Comparison of ENCODE assay signal across 26 cellular contexts in the genomic region with DNA sequence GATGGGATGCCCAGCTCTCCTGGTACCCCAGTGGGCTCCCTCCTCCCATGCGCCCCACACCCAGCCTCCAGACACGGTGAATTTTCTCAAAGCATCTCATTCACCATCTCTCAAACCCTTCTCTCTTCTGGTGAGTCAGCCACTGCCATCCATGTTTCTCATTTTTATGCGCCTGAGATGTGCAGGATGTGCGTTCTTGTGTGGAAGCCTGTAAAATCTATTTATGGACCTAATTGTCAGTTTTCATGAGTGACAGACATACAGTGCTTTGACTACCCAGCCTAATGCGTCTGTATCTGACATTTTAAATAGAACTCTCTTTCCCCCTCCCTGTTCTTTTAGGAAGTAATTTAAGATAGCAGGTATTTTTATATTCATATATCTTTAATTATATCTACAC.
"Had no signal": no experiment of that assay in that cellular context is flagged by ENCODE, and none has a peak within 500 bp of the region (broad histone marks: within the 10 kb centered on the region; RNA-seq: fewer than 3 reads in every experiment).

No MANE protein-coding gene starts in this region.

- H3K4me2 ChIP-seq: hepatocyte had no signal

- H3K4me3 ChIP-seq: colonic mucosa, esophagus squamous epithelium, gastrocnemius medialis, heart left ventricle, hepatocyte, left lung, lower lobe of right lung, mucosa of descending colon had no signal

- ATAC-seq: effector memory CD8-positive, alpha-beta T cell; esophagus mucosa; gastrocnemius medialis; heart left ventricle; left cardiac atrium; left lung; left ventricle myocardium superior; lower lobe of right lung; mucosa of descending colon had no signal

- H3K27ac ChIP-seq: colonic mucosa, epithelial cell of prostate, esophagus squamous epithelium, gastrocnemius medialis, heart left ventricle, hepatocyte, left lung, lower lobe of right lung had no signal

- H3K36me3 ChIP-seq: colonic mucosa, esophagus squamous epithelium, gastrocnemius medialis, heart left ventricle, left lung, lower lobe of right lung had no signal

- FAIRE-seq: endometrium had no signal

- H3K27me3 ChIP-seq: colonic mucosa, heart left ventricle, hepatocyte, left lung had no signal

- DNase-seq: colonic mucosa; cortex of kidney; effector CD8-positive, alpha-beta T cell; effector memory CD8-positive, alpha-beta T cell; endodermal cell; erythroblast; esophagus squamous epithelium; foreskin fibroblast; foreskin melanocyte; gastrocnemius medialis; glutamatergic neuron; heart left ventricle; hypothalamus; immature natural killer cell; islet precursor cell; left cardiac atrium; left lung; left ventricle myocardium superior; lower lobe of right lung; mesenchymal stem cell; mucosa of descending colon; naive B cell had no signal

- H3K4me1 ChIP-seq: colonic mucosa, gastrocnemius medialis, heart left ventricle, left lung, lower lobe of right lung had no signal

- H3K9me3 ChIP-seq: colonic mucosa, esophagus squamous epithelium, gastrocnemius medialis, left lung, lower lobe of right lung, mucosa of descending colon had no signal
